In genomic region chr14:89141862-89142261, GRCh38 we compare ENCODE assay signal across 27 cellular contexts.
"Had no signal": no experiment of that assay in that cellular context is flagged by ENCODE, and none has a peak within 500 bp of the region (broad histone marks: within the 10 kb centered on the region; RNA-seq: fewer than 3 reads in every experiment).

No MANE protein-coding gene starts in this region.

- H3K36me3 Mint-ChIP-seq: natural killer cell treated with Interleukin-12 subunit alpha and Interleukin-12 subunit beta and Interleukin-15 and Interleukin-18, amount 100 ng/mL, for 72 hours had no signal

- H3K27ac Mint-ChIP-seq: naive thymus-derived CD4-positive, alpha-beta T cell; natural killer cell treated with Interleukin-12 subunit alpha and Interleukin-12 subunit beta and Interleukin-15 and Interleukin-18, amount 100 ng/mL, for 72 hours; progenitor cell of endocrine pancreas; stimulated activated naive B cell treated with anti-CD40 and anti-IgM and Interleukin-4, amounts not matched to agents 10 μg/mL and 1 μg/mL and 100 μg/mL, for 72 hours had no signal

- H3K27ac ChIP-seq: heart right ventricle, left lung, lower lobe of right lung, ovary, right atrium auricular region, skin epidermis, stomach, suprapubic skin, thoracic aorta, tibial artery, upper lobe of right lung had no signal

- DNase-seq: heart right ventricle; hippocampal formation; kidney; left colon; left lung; lower lobe of right lung; mesendoderm; midbrain; mucosa of descending colon; naive thymus-derived CD4-positive, alpha-beta T cell; ovary; stimulated activated CD4-positive, alpha-beta T cell treated with anti-CD3 and anti-CD28 coated beads, Interleukin-12 subunit alpha, Interleukin-12 subunit beta, amount 100 ng/mL, for 4 hours; stimulated activated CD4-positive, alpha-beta T cell treated with anti-CD3 and anti-CD28 coated beads, Interleukin-15, amount 100 ng/mL, for 24 hours; stimulated activated CD4-positive, alpha-beta T cell treated with anti-CD3 and anti-CD28 coated beads, Interleukin-2, amount 100 ng/mL, for 24 hours; stimulated activated CD4-positive, alpha-beta T cell treated with anti-CD3 and anti-CD28 coated beads, Interleukin-4, amount 100 ng/mL, for 1 hour; stimulated activated naive B cell treated with anti-CD40 and anti-IgM and Interleukin-4, amounts not matched to agents 10 μg/mL and 1 μg/mL and 100 μg/mL, for 72 hours; stimulated activated naive CD8-positive, alpha-beta T cell treated with anti-CD3 and anti-CD28 coated beads, Interleukin-15, Interleukin-2, amounts not matched to agents 100 U/mL and 50 U/mL, for 24 hours; stomach; tibial artery; upper lobe of right lung had no signal

- H3K36me3 ChIP-seq: heart right ventricle, left lung, lower lobe of right lung, ovary, right atrium auricular region, stomach, suprapubic skin, thoracic aorta, tibial artery, upper lobe of right lung had no signal

- ATAC-seq: heart right ventricle; left colon; left lung; lower lobe of right lung; mucosa of descending colon; naive thymus-derived CD4-positive, alpha-beta T cell; natural killer cell treated with Interleukin-12 subunit alpha and Interleukin-12 subunit beta and Interleukin-15 and Interleukin-18, amount 100 ng/mL, for 72 hours; sciatic nerve; stimulated activated naive B cell treated with anti-CD40 and anti-IgM and Interleukin-4, amounts not matched to agents 10 μg/mL and 1 μg/mL and 100 μg/mL, for 72 hours; stimulated activated naive CD8-positive, alpha-beta T cell treated with anti-CD3 and anti-CD28 coated beads, Interleukin-15, Interleukin-2, amounts not matched to agents 100 U/mL and 50 U/mL, for 24 hours; upper lobe of right lung had no signal

- H3K9me3 ChIP-seq: left lung, lower lobe of right lung, ovary, thoracic aorta, tibial artery, upper lobe of right lung had no signal

- H3K4me1 ChIP-seq: right atrium auricular region, suprapubic skin, upper lobe of right lung had no signal

- H3K27me3 ChIP-seq: heart right ventricle, left lung, ovary, right atrium auricular region, stomach, suprapubic skin, tibial artery, upper lobe of right lung had no signal

- H3K4me3 Mint-ChIP-seq: naive thymus-derived CD4-positive, alpha-beta T cell; natural killer cell treated with Interleukin-12 subunit alpha and Interleukin-12 subunit beta and Interleukin-15 and Interleukin-18, amount 100 ng/mL, for 72 hours; stimulated activated naive B cell treated with anti-CD40 and anti-IgM and Interleukin-4, amounts not matched to agents 10 μg/mL and 1 μg/mL and 100 μg/mL, for 72 hours had no signal

- H3K4me1 Mint-ChIP-seq: stimulated activated naive B cell treated with anti-CD40 and anti-IgM and Interleukin-4, amounts not matched to agents 10 μg/mL and 1 μg/mL and 100 μg/mL, for 72 hours had no signal

- H3K4me3 ChIP-seq: heart right ventricle, left lung, lower lobe of right lung, mucosa of descending colon, ovary, right atrium auricular region, skin epidermis, stomach, suprapubic skin, thoracic aorta, tibial artery, upper lobe of right lung had no signal

- H3K9me3 Mint-ChIP-seq: natural killer cell treated with Interleukin-12 subunit alpha and Interleukin-12 subunit beta and Interleukin-15 and Interleukin-18, amount 100 ng/mL, for 72 hours had no signal
